In genomic region chr5:17192191-17192590, GRCh38 we compare ENCODE assay signal across 27 cellular contexts. TPM values are rescaled to one million over a fixed set of nuclear protein-coding genes. Genes with fewer than 3 reads are reported as not detected.
DNase-seq lines count a peak whose midpoint lies in the region; ATAC-seq and TF ChIP-seq lines count a peak whose summit lies in the region.
"Had no signal": no experiment of that assay in that cellular context is flagged by ENCODE, and none has a peak within 500 bp of the region (broad histone marks: within the 10 kb centered on the region; RNA-seq: fewer than 3 reads in every experiment).

No MANE protein-coding gene starts in this region.

- no peaks in the 10 kb centered on the region for H3K79me2 ChIP-seq in smooth muscle cell (ENCODE audit: low read depth)

- H3K9me3 ChIP-seq in mesodermal cell (ENCODE audit: control insufficient read depth, low read length) = no peaks in the 10 kb centered on the region
- no peaks in the 10 kb centered on the region for H3K9me3 ChIP-seq in smooth muscle cell (replicated peaks; ENCODE audit: low read depth)
- H3K9me3 ChIP-seq: lower lobe of right lung, neutrophil, psoas muscle, uterus had no signal

- peaks cover 14% of the 10 kb centered on the region for H3F3A ChIP-seq in smooth muscle cell (ENCODE audit: low read depth)

- H3K4me3 ChIP-seq in brain microvascular endothelial cell (ENCODE audit: low read depth, low read length) (no peak overlapping the region), mesodermal cell (ENCODE audit: extremely low read depth, insufficient read depth, low read length, poor library complexity, severe bottlenecking) (no peak overlapping the region), smooth muscle cell (no peak overlapping the region)
- H3K4me3 ChIP-seq: lower lobe of right lung, psoas muscle, skin epidermis, uterus had no signal

- H3K4me2 ChIP-seq in smooth muscle cell = peak overlapping the region; percentile 34

- H3K9ac ChIP-seq in smooth muscle cell (ENCODE audit: low read depth) = no peak overlapping the region

- no peak overlapping the region for H3K27ac ChIP-seq in brain microvascular endothelial cell
- peak overlapping the region; percentile 24 for H3K27ac ChIP-seq in mesodermal cell (ENCODE audit: low read depth, low read length, severe bottlenecking)
- peak overlapping the region; percentile 98 for H3K27ac ChIP-seq in smooth muscle cell (ENCODE audit: low read depth)
- H3K27ac ChIP-seq: epithelial cell of prostate, lower lobe of right lung, neutrophil, psoas muscle, skin epidermis, uterus, VCaP had no signal

- DNase-seq in LHCN-M2 (ENCODE audit: low read depth) = peak; percentile 85
- peak; percentile 24 for DNase-seq in brain microvascular endothelial cell
- DNase-seq in smooth muscle cell (lab: John Stamatoyannopoulos, UW; ENCODE audit: unreplicated experiment) = no peak
- DNase-seq in NAMALWA (ENCODE audit: low spot score) = no peak
- DNase-seq: activated CD4-positive, alpha-beta T cell treated with anti-CD3 and anti-CD28 coated beads, Interleukin-2, amount 10 ng/mL, durations not matched to agents 7 days and 5 days; activated CD8-positive, alpha-beta memory T cell treated with anti-CD3 and anti-CD28 coated beads, Interleukin-2, amount 10 ng/mL, durations not matched to agents 7 days and 5 days; activated naive CD4-positive, alpha-beta T cell treated with Interleukin-2 at 50 U/mL for 16 hours; activated T-cell treated with anti-CD3 and anti-CD28 coated beads, Interleukin-2, amount 50 U/mL, for 72 hours; amniotic stem cell; CD4-positive, alpha-beta memory T cell; HCEC 1CT; lower lobe of right lung; NCI-H1092 treated with DMSO at 0.1 percent for 48 hours; NCI-H1930; NCI-H2227 treated with DMSO at 0.1 percent for 48 hours; NCI-H69; psoas muscle; RPMI8226; stimulated activated CD4-positive, alpha-beta T cell treated with anti-CD3 and anti-CD28 coated beads, Interleukin-2, amount 100 ng/mL, for 24 hours; uterus had no signal

- TF ChIP-seq CTCF in brain microvascular endothelial cell (IDR thresholded peaks at IDR 0.05; ENCODE audit: low read depth, low read length, missing control alignments) = no peak
- no peak for TF ChIP-seq CTCF in smooth muscle cell (IDR thresholded peaks at IDR 0.05; ENCODE audit: borderline replicate concordance, insufficient read depth, poor library complexity, severe bottlenecking)

- H3K36me3 ChIP-seq in brain microvascular endothelial cell (replicated peaks) = no peaks in the 10 kb centered on the region
- H3K36me3 ChIP-seq in mesodermal cell (ENCODE audit: control insufficient read depth, insufficient read depth, low read length) = no peaks in the 10 kb centered on the region
- no peaks in the 10 kb centered on the region for H3K36me3 ChIP-seq in smooth muscle cell (ENCODE audit: low read depth)
- H3K36me3 ChIP-seq: lower lobe of right lung, neutrophil, uterus had no signal

- 91 to 94% methylated on average over 4 to 5 of the region's 5 CpGs for whole genome bisulfite sequencing in mesodermal cell (ENCODE audit: insufficient coverage in 2 of 2), 2 experiments
- 8% methylated on average over 5 of the region's 5 CpGs for WGBS in smooth muscle cell (ENCODE audit: low lambda C conversion rate)

- no peak for ATAC-seq in HG03520 (IDR thresholded peaks at IDR 0.05; ENCODE audit: unreplicated experiment)
- no peak for ATAC-seq in GM21619 (IDR thresholded peaks at IDR 0.05; ENCODE audit: unreplicated experiment)
- ATAC-seq: activated CD8-positive, alpha-beta memory T cell treated with anti-CD3 and anti-CD28 coated beads, Interleukin-2, amount 10 ng/mL, durations not matched to agents 7 days and 5 days; activated T-cell treated with anti-CD3 and anti-CD28 coated beads, Interleukin-2, amount 50 U/mL, for 72 hours; lower lobe of right lung; psoas muscle had no signal

- H3K4me1 ChIP-seq in mesodermal cell (ENCODE audit: control insufficient read depth, insufficient read depth, low read length, poor library complexity, severe bottlenecking) (peaks cover 34% of the 10 kb centered on the region), smooth muscle cell (ENCODE audit: low read depth) (peaks cover 19% of the 10 kb centered on the region)
- H3K4me1 ChIP-seq: uterus had no signal

- H3K27me3 ChIP-seq in brain microvascular endothelial cell (replicated peaks) (no peaks in the 10 kb centered on the region), smooth muscle cell (ENCODE audit: low read depth) (no peaks in the 10 kb centered on the region)
- H3K27me3 ChIP-seq: neutrophil, uterus had no signal

- no peak overlapping the region for H2AFZ ChIP-seq in smooth muscle cell (ENCODE audit: low read depth)

- in situ Hi-C loops in brain microvascular endothelial cell (cut with HindIII; ENCODE audit: low pct_ligation_motif_present, low sequenced_read_pairs) = loop anchor here (25.0 kb wide), 2 partner anchors 255 to 405 kb away; partner anchors contain the start of gene MYO10

- no peaks in the 10 kb centered on the region for H4K20me1 ChIP-seq in smooth muscle cell (ENCODE audit: low read depth)

RNA-seq across cellular contexts. Expression of gene BASP1, which starts 25.2 kb away (rescaled TPM):
- 155 and 164 TPM in 2 replicates for total RNA-seq in LHCN-M2 (2014; rRNA removed)
- 102 TPM for polyA plus RNA-seq in LHCN-M2 (2012)
- 133 TPM for polyA plus RNA-seq in mesodermal cell (2013, experiment 1 of 2)
- polyA plus RNA-seq in mesodermal cell (2013, experiment 2 of 2) = 116 TPM
- total RNA-seq in smooth muscle cell = 194 and 196 TPM in 2 replicates
- 292 and 304 TPM in 2 replicates for polyA plus RNA-seq in smooth muscle cell

Comparison
In these comparisons a context has a peak if more than half of its experiments do, and no peak if none do; other contexts are left out.
1. DNase-seq: peak in LHCN-M2 (single experiment) and brain microvascular endothelial cell (single experiment); none in smooth muscle cell (single experiment) and NAMALWA (single experiment).